In the genomic region with DNA sequence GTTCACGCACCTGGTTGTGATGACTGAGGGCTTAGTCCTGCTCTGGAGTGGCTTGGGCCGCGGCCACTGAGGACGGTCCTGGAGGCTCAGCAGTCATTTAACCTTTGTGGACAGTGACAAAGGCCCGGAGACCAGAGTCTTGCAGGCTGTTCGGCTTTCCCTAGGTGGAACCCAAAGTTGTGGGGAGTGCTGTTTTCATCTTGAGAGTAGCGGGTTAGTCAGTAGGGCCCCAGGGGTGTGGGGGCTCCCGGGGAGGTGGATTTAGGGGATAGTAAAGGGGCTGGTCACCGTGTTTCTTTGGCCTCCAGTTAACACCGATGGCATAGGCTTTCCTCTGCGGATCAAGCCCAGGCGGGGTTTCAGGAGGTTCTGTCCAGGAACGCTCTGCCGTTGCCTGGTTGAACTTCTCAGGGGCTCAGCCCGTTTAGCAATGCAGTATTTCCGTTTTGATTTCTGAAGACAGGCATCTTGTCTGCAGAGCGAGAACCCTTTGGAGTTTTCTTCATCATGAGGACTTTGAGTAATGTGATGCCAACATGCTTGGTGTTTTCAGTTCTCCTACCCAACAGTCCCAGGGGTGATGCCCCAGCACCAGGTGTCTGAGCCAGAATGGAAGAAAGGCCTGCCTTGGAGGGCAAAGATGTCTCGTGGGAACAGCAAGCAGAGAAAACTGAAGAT, we compare ENCODE assay signal across 18 cellular contexts. TPM values are rescaled to one million over a fixed set of nuclear protein-coding genes. Genes with fewer than 3 reads are reported as not detected.
DNase-seq lines count a peak whose midpoint lies in the region; ATAC-seq lines count a peak whose summit lies in the region.
"Had no signal": no experiment of that assay in that cellular context is flagged by ENCODE, and none has a peak within 500 bp of the region (broad histone marks: within the 10 kb centered on the region; RNA-seq: fewer than 3 reads in every experiment).

No MANE protein-coding gene starts in this region.

- H3K27ac ChIP-seq in BLaER1 = peak overlapping the region; percentile 71
- peak overlapping the region in 6 of 11 experiments; percentile 5 to 75 (median 68); a peak in 10 of 22 replicates for H3K27ac ChIP-seq in BLaER1 treated with 17β-estradiol and CSF1 and Interleukin-3, amounts not matched to agents 10 nM and 100 nM
- H3K27ac ChIP-seq: Peyer's patch had no signal

- H3K9me3 ChIP-seq in BLaER1 = 0 out of 2 replicates have a peak, but pooled peaks cover 4% of the 10 kb centered on the region
- H3K9me3 ChIP-seq in BLaER1 treated with 17β-estradiol and CSF1 and Interleukin-3, amounts not matched to agents 10 nM and 100 nM (replicated peaks in 1 of 11) = peaks cover 0 to 10% (median 5%) of the 10 kb centered on the region in 11 experiments; a peak in 17 of 22 replicates
- H3K9me3 ChIP-seq: BE2C, Peyer's patch had no signal

- no peak overlapping the region for H3K4me3 Mint-ChIP-seq in central memory CD8-positive, alpha-beta T cell
- no peak overlapping the region for H3K4me3 Mint-ChIP-seq in naive thymus-derived CD8-positive, alpha-beta T cell
- H3K4me3 Mint-ChIP-seq: HFFc6 had no signal

- no peaks in the 10 kb centered on the region for H3K27me3 Mint-ChIP-seq in central memory CD8-positive, alpha-beta T cell
- H3K27me3 Mint-ChIP-seq in naive thymus-derived CD8-positive, alpha-beta T cell = no peaks in the 10 kb centered on the region

- H3K4me2 ChIP-seq in BLaER1 = peak overlapping the region; percentile 84
- peak overlapping the region in 10 of 11 experiments; percentile 3 to 96 (median 76); a peak in 20 of 22 replicates for H3K4me2 ChIP-seq in BLaER1 treated with 17β-estradiol and CSF1 and Interleukin-3, amounts not matched to agents 10 nM and 100 nM

- POLR2A ChIA-PET in naive thymus-derived CD8-positive, alpha-beta T cell (lab: Charles Lee) = interaction anchor here (2.3 kb wide), 1 partner anchor 73 kb away, joined by 7 read pairs; no protein-coding TSS in a partner anchor

- H3K27ac Mint-ChIP-seq in central memory CD8-positive, alpha-beta T cell (ENCODE audit: low read depth) = peak overlapping the region; percentile 29
- H3K27ac Mint-ChIP-seq in naive thymus-derived CD8-positive, alpha-beta T cell = peak overlapping the region in 8 of 10 donors; percentile 25 to 80 (median 72)
- H3K27ac Mint-ChIP-seq: HFFc6 had no signal

- H3K9ac ChIP-seq in BLaER1 = peak overlapping the region; percentile 52
- peak overlapping the region in 4 of 11 experiments; percentile 37 to 66 (median 52); a peak in 7 of 22 replicates for H3K9ac ChIP-seq in BLaER1 treated with 17β-estradiol and CSF1 and Interleukin-3, amounts not matched to agents 10 nM and 100 nM

- peaks cover 13% of the 10 kb centered on the region for H3K27me3 ChIP-seq in BLaER1
- peaks cover 8 to 19% (median 12%) of the 10 kb centered on the region in 11 experiments; a peak in 18 of 22 replicates for H3K27me3 ChIP-seq in BLaER1 treated with 17β-estradiol and CSF1 and Interleukin-3, amounts not matched to agents 10 nM and 100 nM
- H3K27me3 ChIP-seq: BE2C, Peyer's patch had no signal

- peaks cover 14% of the 10 kb centered on the region for H3K4me1 Mint-ChIP-seq in central memory CD8-positive, alpha-beta T cell
- peaks cover 2 to 14% (median 11%) of the 10 kb centered on the region in 4 donors for H3K4me1 Mint-ChIP-seq in naive thymus-derived CD8-positive, alpha-beta T cell

- no peak for ATAC-seq in central memory CD8-positive, alpha-beta T cell (replicated peaks; ENCODE audit: extremely low read depth, poor library complexity, severe bottlenecking)
- ATAC-seq in naive thymus-derived CD8-positive, alpha-beta T cell = no peak
- no peak for ATAC-seq in HG03432 (IDR thresholded peaks at IDR 0.05; ENCODE audit: unreplicated experiment)
- ATAC-seq in HG02938 (IDR thresholded peaks at IDR 0.05; ENCODE audit: unreplicated experiment) = no peak

- no peak for DNase-seq in central memory CD8-positive, alpha-beta T cell (ENCODE audit: low spot score in 2 of 2)
- DNase-seq in naive thymus-derived CD8-positive, alpha-beta T cell = no peak
- no peak for DNase-seq in NCI-H748 (lab: John Stamatoyannopoulos, UW; ENCODE audit: unreplicated experiment)
- DNase-seq: BE2C, HFFc6, Karpas-422, MM.1S, NCI-H1105, NCI-H187, NCI-H510A, Peyer's patch, SHP77 had no signal

- H3K4me3 ChIP-seq in BLaER1 = no peak overlapping the region
- peak overlapping the region in 1 of 10 experiments; percentile 20; a peak in 2 of 20 replicates for H3K4me3 ChIP-seq in BLaER1 treated with 17β-estradiol and CSF1 and Interleukin-3, amounts not matched to agents 10 nM and 100 nM
- H3K4me3 ChIP-seq: Peyer's patch had no signal

- H3K36me3 ChIP-seq in BLaER1 = no peaks in the 10 kb centered on the region
- H3K36me3 ChIP-seq in BLaER1 treated with 17β-estradiol and CSF1 and Interleukin-3, amounts not matched to agents 10 nM and 100 nM = no peaks in the 10 kb centered on the region
- H3K36me3 ChIP-seq: BE2C, Peyer's patch had no signal

- H3K4me1 ChIP-seq in BLaER1 = peaks cover 42% of the 10 kb centered on the region
- peaks cover 5 to 51% (median 33%) of the 10 kb centered on the region in 10 experiments; a peak in 16 of 20 replicates for H3K4me1 ChIP-seq in BLaER1 treated with 17β-estradiol and CSF1 and Interleukin-3, amounts not matched to agents 10 nM and 100 nM
- H3K4me1 ChIP-seq: BE2C, Peyer's patch had no signal

- H3K9me3 Mint-ChIP-seq in central memory CD8-positive, alpha-beta T cell = peaks cover 16% of the 10 kb centered on the region
- H3K9me3 Mint-ChIP-seq in naive thymus-derived CD8-positive, alpha-beta T cell = peaks cover 0 to 11% (median 8%) of the 10 kb centered on the region in 9 donors

- peaks cover 24% of the 10 kb centered on the region for H3K36me3 Mint-ChIP-seq in central memory CD8-positive, alpha-beta T cell (ENCODE audit: insufficient read depth)
- H3K36me3 Mint-ChIP-seq in naive thymus-derived CD8-positive, alpha-beta T cell = peaks cover 21 to 52% (median 28%) of the 10 kb centered on the region in 3 donors

- no peaks in the 10 kb centered on the region for H4K20me1 ChIP-seq in BLaER1
- H4K20me1 ChIP-seq in BLaER1 treated with 17β-estradiol and CSF1 and Interleukin-3, amounts not matched to agents 10 nM and 100 nM = peaks cover 0 to 9% (median 0%) of the 10 kb centered on the region in 11 experiments; a peak in 1 of 22 replicates

RNA-seq across cellular contexts. Expression of a gene that starts 31.8 kb away (rescaled TPM):
- 10 to 100 TPM; 28.0 to 29.9 TPM for total RNA-seq in naive thymus-derived CD8-positive, alpha-beta T cell
- 1 to 10 TPM; 5.5 to 6.2 (median 5.9) TPM for polyA plus RNA-seq in naive thymus-derived CD8-positive, alpha-beta T cell
- total RNA-seq: H4, HFFc6 had no signal
- polyA plus RNA-seq: AG04450 had no signal
